In genomic region chr7:158495256-158495655, GRCh38 we compare ENCODE assay signal across 16 cellular contexts.
DNase-seq lines count a peak whose midpoint lies in the region; FAIRE-seq lines count a peak whose summit lies in the region.
"Had no signal": no experiment of that assay in that cellular context is flagged by ENCODE, and none has a peak within 500 bp of the region (broad histone marks: within the 10 kb centered on the region; RNA-seq: fewer than 3 reads in every experiment).

No MANE protein-coding gene starts in this region.

- 34 to 64% (median 47%) methylated on average over 7 of the region's 7 CpGs for WGBS in small intestine, 3 donors

- H3K27ac ChIP-seq in HUES6 (ENCODE audit: low read depth, low read length) (no peak overlapping the region), iPS-20b (ENCODE audit: low read length) (peak overlapping the region; percentile 12), small intestine (ENCODE audit: low read depth in 1 of 2, low read length in 1 of 2) (no peak overlapping the region)

- no peak for FAIRE-seq in small intestine (lab: Jason Lieb, UNC)
- FAIRE-seq: A549, astrocyte, colon, H54, urothelium cell line had no signal

- H3K9me3 ChIP-seq in HUES6 (ENCODE audit: control insufficient read depth, insufficient read depth, low read depth, low read length) = no peaks in the 10 kb centered on the region
- no peaks in the 10 kb centered on the region; the same call in 1 of the 2 replicates for H3K9me3 ChIP-seq in iPS-20b (ENCODE audit: insufficient read depth, low read depth, low read length)
- no peaks in the 10 kb centered on the region for H3K9me3 ChIP-seq in small intestine (ENCODE audit: control insufficient read depth, low read depth)
- H3K9me3 ChIP-seq: A549, mucosa of descending colon had no signal

- peak; percentile 13 to 59 for DNase-seq in NCI-H187 (lab: John Stamatoyannopoulos, UW)
- no peak for DNase-seq in NCI-H187 treated with DMSO at 0.1 percent for 48 hours (lab: John Stamatoyannopoulos, UW)
- DNase-seq in RPMI8226 = peak; percentile 23
- no peak for DNase-seq in COLO829 (ENCODE audit: low spot score)
- no peak for DNase-seq in small intestine
- no peak for DNase-seq in globus pallidus (ENCODE audit: low spot score)
- DNase-seq: C1 segment of cervical spinal cord, mucosa of descending colon, Right ventricle myocardium superior had no signal

- H3K36me3 ChIP-seq in HUES6 (ENCODE audit: control insufficient read depth, insufficient read depth, low read length) (no peaks in the 10 kb centered on the region), iPS-20b (ENCODE audit: insufficient read depth, low read depth, low read length) (no peaks in the 10 kb centered on the region), small intestine (ENCODE audit: control insufficient read depth in 2 of 2, insufficient read depth in 2 of 2, low read length in 2 of 2) (no peaks in the 10 kb centered on the region)

- peak overlapping the region; percentile 12 for H3K4me3 ChIP-seq in HUES6 (ENCODE audit: low read depth, low read length)
- H3K4me3 ChIP-seq in iPS-20b (ENCODE audit: low read length) = peak overlapping the region; percentile 56; the same call in 1 of the 2 replicates
- no peak overlapping the region for H3K4me3 ChIP-seq in small intestine (ENCODE audit: low read depth in 1 of 2, low read length in 2 of 2)
- H3K4me3 ChIP-seq: A549, mucosa of descending colon had no signal

- H3K27me3 ChIP-seq in HUES6 (ENCODE audit: control insufficient read depth, insufficient read depth, low read length) = peaks cover 8% of the 10 kb centered on the region; the same call in 1 of the 2 replicates
- H3K27me3 ChIP-seq in iPS-20b (ENCODE audit: insufficient read depth, low read length) = no peaks in the 10 kb centered on the region
- no peaks in the 10 kb centered on the region for H3K27me3 ChIP-seq in small intestine (ENCODE audit: control insufficient read depth in 2 of 2, insufficient read depth in 2 of 2, low read length in 2 of 2)

- no peak overlapping the region for H3K9ac ChIP-seq in HUES6 (ENCODE audit: low read length)
- H3K9ac ChIP-seq in iPS-20b (ENCODE audit: low read depth, low read length) = peak overlapping the region; percentile 27; the same call in 1 of the 2 replicates

- H3K4me1 ChIP-seq in HUES6 (ENCODE audit: control insufficient read depth, insufficient read depth, low read length) = peaks cover 18% of the 10 kb centered on the region
- H3K4me1 ChIP-seq in iPS-20b (ENCODE audit: insufficient read depth, low read length) = peaks cover 18% of the 10 kb centered on the region
- H3K4me1 ChIP-seq in small intestine (ENCODE audit: control insufficient read depth in 2 of 2, insufficient read depth in 1 of 2, low read depth in 1 of 2, low read length in 1 of 2) = no peaks in the 10 kb centered on the region

Comparison
In these comparisons a context has a peak if more than half of its experiments do, and no peak if none do; other contexts are left out.
1. DNase-seq: peak in NCI-H187 (2 of 2) and RPMI8226 (single experiment); none in NCI-H187 treated with DMSO at 0.1 percent for 48 hours (single experiment), COLO829 (single experiment), small intestine (single experiment) and globus pallidus (single experiment).
2. H3K4me3 ChIP-seq: peak in HUES6 (single experiment) and iPS-20b (single experiment); none in small intestine (0 of 2).